In genomic region chr15:56781666-56782065, GRCh38 we compare ENCODE assay signal across 21 cellular contexts. TPM values are rescaled to one million over a fixed set of nuclear protein-coding genes. Genes with fewer than 3 reads are reported as not detected.
A peak's percentile ranks its signal among the peaks of the same experiment; 100 is the strongest.
DNase-seq lines count a peak whose midpoint lies in the region; ATAC-seq, FAIRE-seq and TF ChIP-seq lines count a peak whose summit lies in the region.
"Had no signal": no experiment of that assay in that cellular context is flagged by ENCODE, and none has a peak within 500 bp of the region (broad histone marks: within the 10 kb centered on the region; RNA-seq: fewer than 3 reads in every experiment).

No MANE protein-coding gene starts in this region.

- H3K36me3 Mint-ChIP-seq in endothelial cell (ENCODE audit: low read depth, unreplicated experiment): peaks cover 8% of the 10 kb centered on the region
- H3K36me3 Mint-ChIP-seq: CD8-positive, alpha-beta T cell had no signal

- H3K9me1 ChIP-seq in K562 (ENCODE audit: control insufficient read depth, insufficient read depth, low read length): no peaks in the 10 kb centered on the region

- H3K27me3 Mint-ChIP-seq in endothelial cell (ENCODE audit: unreplicated experiment): no peaks in the 10 kb centered on the region

- H3K4me1 ChIP-seq in right lobe of liver (peaks cover 0 to 19% (median 2%) of the 10 kb centered on the region in 4 donors), HepG2 (ENCODE audit: insufficient read depth, low read length) (0 out of 2 replicates have a peak, but pooled peaks cover 11% of the 10 kb centered on the region), K562 (replicated peaks in 1 of 2; ENCODE audit: control insufficient read depth in 2 of 2, insufficient read depth in 2 of 2, low read length in 2 of 2) (peaks cover 0 to 20% of the 10 kb centered on the region in 2 experiments; a peak in 4 of 5 replicates)
- H3K4me1 ChIP-seq: A549; BLaER1 treated with 17β-estradiol and CSF1 and Interleukin-3, amounts not matched to agents 10 nM and 100 nM; Caco-2 had no signal

- ATAC-seq in right lobe of liver (no peak), HepG2 (no peak), K562 (no peak)
- ATAC-seq: A549; CD8-positive, alpha-beta T cell had no signal

- H2AFZ ChIP-seq in HepG2 (ENCODE audit: low read length) (no peak overlapping the region), K562 (ENCODE audit: low read depth, low read length) (peak overlapping the region; percentile 88; the same call in 1 of the 2 replicates)

- H3K36me3 ChIP-seq in right lobe of liver (no peaks in the 10 kb centered on the region), HepG2 (replicated peaks in 1 of 2; ENCODE audit: control insufficient read depth in 1 of 2, insufficient read depth in 2 of 2, low read length in 2 of 2) (no peaks in the 10 kb centered on the region), K562 (ENCODE audit: control insufficient read depth, insufficient read depth, low read length) (no peaks in the 10 kb centered on the region)
- H3K36me3 ChIP-seq: BLaER1 treated with 17β-estradiol and CSF1 and Interleukin-3, amounts not matched to agents 10 nM and 100 nM had no signal

- 64% methylated on average over 2 of the region's 2 CpGs for WGBS in right lobe of liver (ENCODE audit: insufficient coverage, low coverage, low lambda C conversion rate, missing lambda C conversion rate)
- WGBS in HepG2 (ENCODE audit: low lambda C conversion rate): 92% methylated on average over 1 of the region's 2 CpGs
- WGBS in K562 (ENCODE audit: insufficient coverage, low coverage, missing lambda C conversion rate): 0% methylated on average over 2 of the region's 2 CpGs

- no peak overlapping the region for H3K27ac Mint-ChIP-seq in endothelial cell (ENCODE audit: unreplicated experiment)
- H3K27ac Mint-ChIP-seq: B cell; CD4-positive, alpha-beta T cell; CD8-positive, alpha-beta T cell had no signal

- CTCF ChIA-PET in HepG2 (lab: Yijun Ruan, JAX; ENCODE audit: low intra/inter-chr PET ratio, low total read pairs) (no interaction called here), K562 (lab: Yijun Ruan, JAX; ENCODE audit: low intra/inter-chr PET ratio) (no interaction called here)

- in situ Hi-C loops in HepG2 (cut with HindIII; ENCODE audit: extremely low pct_ligation_motif_present, low pct_unique_long_range_greater_than_20kb) (no loop called here), K562 (cut with MboI) (no loop called here)

- BruUV-seq in HepG2 (replicated peaks; lab: Mats Ljungman, UMichigan) (no TSS peak), K562 (replicated peaks; lab: Mats Ljungman, UMichigan) (no TSS peak)

- no peak for TF ChIP-seq CTCF in right lobe of liver (IDR thresholded peaks at IDR 0.05)
- TF ChIP-seq CTCF in HepG2 (CRISPR knock-in tag; IDR thresholded peaks at IDR 0.05): no peak
- no peak for TF ChIP-seq CTCF in K562 (IDR thresholded peaks at IDR 0.05 in 2 of 3, conservative IDR thresholded peaks at IDR 0.05 in 1 of 3; ENCODE audit: insufficient read depth in 2 of 3, low read depth in 1 of 3, low read length in 3 of 3)
- no peak for TF ChIP-seq CTCF in endothelial cell (IDR thresholded peaks at IDR 0.05; ENCODE audit: unreplicated experiment)

- no peak for FAIRE-seq in HepG2 (lab: Jason Lieb, UNC)
- no peak for FAIRE-seq in K562 (lab: Jason Lieb, UNC)
- no peak for FAIRE-seq in GM12892 (lab: Jason Lieb, UNC)
- FAIRE-seq: A549, D721Med, G401.6, GM12891, GM18507 had no signal

- H3K4me2 ChIP-seq in HepG2 (ENCODE audit: low read depth, low read length) (no peak overlapping the region), K562 (ENCODE audit: insufficient read depth, low read length) (no peak overlapping the region)
- H3K4me2 ChIP-seq: A549; BLaER1 treated with 17β-estradiol and CSF1 and Interleukin-3, amounts not matched to agents 10 nM and 100 nM had no signal

- DNase-seq in right lobe of liver: no peak
- no peak for DNase-seq in HepG2 (ENCODE audit: low spot score)
- DNase-seq in K562 (ENCODE audit: extremely low read depth in 1 of 4, low spot score in 3 of 4): no peak
- DNase-seq in GM12892 (ENCODE audit: insufficient read length): no peak
- no peak for DNase-seq in endothelial cell (ENCODE audit: low spot score)
- DNase-seq: AML-193; Caco-2; Calu3; CD4-positive, alpha-beta T cell; CD8-positive, alpha-beta T cell; DMS79 treated with DMSO at 0.1 percent for 48 hours; GF-D8 had no signal

- no peak for TF ChIP-seq EP300 in HepG2 (IDR thresholded peaks at IDR 0.05; ENCODE audit: low read depth in 2 of 2, low read length in 2 of 2)
- TF ChIP-seq EP300 in HepG2 (CRISPR knock-in tag; IDR thresholded peaks at IDR 0.05; ENCODE audit: borderline replicate concordance): no peak
- TF ChIP-seq EP300 in K562 (IDR thresholded peaks at IDR 0.05; ENCODE audit: low read length): no peak

- no peaks in the 10 kb centered on the region for H3K9me3 Mint-ChIP-seq in endothelial cell (ENCODE audit: unreplicated experiment)
- H3K9me3 Mint-ChIP-seq: CD4-positive, alpha-beta T cell; CD8-positive, alpha-beta T cell had no signal

- H3K4me3 Mint-ChIP-seq in endothelial cell (ENCODE audit: unreplicated experiment): no peak overlapping the region
- H3K4me3 Mint-ChIP-seq: B cell; CD4-positive, alpha-beta T cell; CD8-positive, alpha-beta T cell had no signal

- no peaks in the 10 kb centered on the region for H3K79me2 ChIP-seq in HepG2 (ENCODE audit: insufficient read depth, low read length)
- H3K79me2 ChIP-seq in K562 (ENCODE audit: control insufficient read depth, insufficient read depth, low read length): no peaks in the 10 kb centered on the region

- no peak overlapping the region for H3K9ac ChIP-seq in HepG2 (ENCODE audit: insufficient read depth, low read depth, low read length)
- peak overlapping the region in 1 of 2 experiments; percentile 4; a peak in 1 of 4 replicates for H3K9ac ChIP-seq in K562 (ENCODE audit: insufficient read depth in 1 of 2, low read depth in 2 of 2, low read length in 2 of 2)
- H3K9ac ChIP-seq: BLaER1 treated with 17β-estradiol and CSF1 and Interleukin-3, amounts not matched to agents 10 nM and 100 nM had no signal

- peak overlapping the region in 1 of 3 donors; percentile 37 for H3K4me3 ChIP-seq in right lobe of liver
- H3K4me3 ChIP-seq in HepG2 (replicated peaks in 1 of 3; ENCODE audit: insufficient read depth in 1 of 3, low read depth in 2 of 3, low read length in 3 of 3): no peak overlapping the region
- H3K4me3 ChIP-seq in K562: no peak overlapping the region
- H3K4me3 ChIP-seq: A549; BLaER1 treated with 17β-estradiol and CSF1 and Interleukin-3, amounts not matched to agents 10 nM and 100 nM had no signal

- H3K9me3 ChIP-seq in right lobe of liver (no peaks in the 10 kb centered on the region), HepG2 (ENCODE audit: low read length) (no peaks in the 10 kb centered on the region), K562 (replicated peaks; ENCODE audit: control insufficient read depth, insufficient read depth, low read depth, low read length) (no peaks in the 10 kb centered on the region)
- H3K9me3 ChIP-seq: A549, Caco-2 had no signal

- TF ChIP-seq RAD21 in HepG2 (CRISPR knock-in tag; IDR thresholded peaks at IDR 0.05) (no peak), K562 (CRISPR knock-in tag; conservative IDR thresholded peaks at IDR 0.05 in 1 of 2, IDR thresholded peaks at IDR 0.05 in 1 of 2) (no peak)

- TF ChIP-seq POLR2A in right lobe of liver (IDR thresholded peaks at IDR 0.05) (no peak), HepG2 (IDR thresholded peaks at IDR 0.05; ENCODE audit: insufficient read depth in 1 of 2, low read depth in 2 of 2, low read length in 2 of 2) (no peak), K562 (conservative IDR thresholded peaks at IDR 0.05) (no peak), GM12892 (IDR thresholded peaks at IDR 0.05; ENCODE audit: low read depth, low read length) (no peak)

- H3K4me1 Mint-ChIP-seq in endothelial cell (ENCODE audit: unreplicated experiment): no peaks in the 10 kb centered on the region

- no peaks in the 10 kb centered on the region for H3K27me3 ChIP-seq in right lobe of liver
- no peaks in the 10 kb centered on the region for H3K27me3 ChIP-seq in HepG2 (ENCODE audit: control insufficient read depth in 1 of 2, insufficient read depth in 2 of 2, low read length in 2 of 2)
- no peaks in the 10 kb centered on the region for H3K27me3 ChIP-seq in K562 (ENCODE audit: control insufficient read depth in 2 of 2, insufficient read depth in 2 of 2, low read length in 2 of 2)
- H3K27me3 ChIP-seq: BLaER1 treated with 17β-estradiol and CSF1 and Interleukin-3, amounts not matched to agents 10 nM and 100 nM had no signal

- H4K20me1 ChIP-seq in HepG2 (ENCODE audit: insufficient read depth, low read length) (no peaks in the 10 kb centered on the region), K562 (replicated peaks; ENCODE audit: control insufficient read depth, insufficient read depth, low read length) (no peaks in the 10 kb centered on the region)
- H4K20me1 ChIP-seq: BLaER1 treated with 17β-estradiol and CSF1 and Interleukin-3, amounts not matched to agents 10 nM and 100 nM had no signal

- POLR2A ChIA-PET in HepG2 (lab: Yijun Ruan, JAX) (no interaction called here), K562 (lab: Yijun Ruan, JAX) (no interaction called here)

- H3K27ac ChIP-seq in right lobe of liver (peak overlapping the region; percentile 39 to 84 (median 57)), HepG2 (ENCODE audit: extremely low read length, insufficient read depth, low read length) (no peak overlapping the region), K562 (ENCODE audit: extremely low read depth, low read depth, low read length) (peak overlapping the region; percentile 29; the same call in 1 of the 3 replicates)
- H3K27ac ChIP-seq: 22Rv1; A549; BLaER1 treated with 17β-estradiol and CSF1 and Interleukin-3, amounts not matched to agents 10 nM and 100 nM; C4-2B had no signal

- intact Hi-C loops in right lobe of liver (cut with DNase I) (no loop called here), HepG2 (cut with micrococcal nuclease; ENCODE audit: unreplicated experiment) (no loop called here), K562 (cut with micrococcal nuclease) (loop anchor here (2.0 kb wide), 1 partner anchor 45 kb away; no protein-coding TSS in a partner anchor)

RNA-seq across cellular contexts. Expression of gene ZNF280D, which starts 48.4 kb away (rescaled TPM):
- total RNA-seq in right lobe of liver: 10 to 100 TPM; 18.2 to 34.0 (median 18.7) TPM
- total RNA-seq in HepG2 (2016; rRNA removed; fragmentation: Illumina TruSeq; extraction: Trizol): 11.9 and 13.1 TPM in 2 replicates
- 5.4 and 7.1 TPM in 2 replicates for total RNA-seq in HepG2 (2016; cell fraction: cytosol; rRNA removed; fragmentation: Illumina TruSeq; extraction: Trizol; ENCODE audit: low read depth)
- total RNA-seq in HepG2 (2016; cell fraction: insoluble cytoplasmic fraction; rRNA removed; fragmentation: Illumina TruSeq; extraction: Trizol): 11.5 and 15.5 TPM in 2 replicates
- 9.9 and 10.1 TPM in 2 replicates for total RNA-seq in HepG2 (2016; cell fraction: membrane; rRNA removed; fragmentation: Illumina TruSeq; extraction: Trizol)
- total RNA-seq in HepG2 (2016; cell fraction: nucleus; rRNA removed; fragmentation: Illumina TruSeq; extraction: Trizol): 24.9 and 26.5 TPM in 2 replicates
- polyA plus RNA-seq in HepG2 (2011; rRNA removed): 5.4 and 7.1 TPM in 2 replicates
- polyA plus RNA-seq in HepG2 (2011; cell fraction: cytosol; rRNA removed): 2.2 and 3.9 TPM in 2 replicates
- 6.2 and 6.6 TPM in 2 replicates for polyA plus RNA-seq in HepG2 (2011; cell fraction: nucleus; rRNA removed)
- polyA plus RNA-seq in HepG2 (2012): 8.9 and 11.0 TPM in 2 replicates
- polyA plus RNA-seq in HepG2 (2016; cell fraction: cytosol; fragmentation: Illumina TruSeq; extraction: Trizol; ENCODE audit: low read depth): 3.4 and 6.5 TPM in 2 replicates
- 11.9 and 12.1 TPM in 2 replicates for polyA plus RNA-seq in HepG2 (2016; cell fraction: insoluble cytoplasmic fraction; fragmentation: Illumina TruSeq; extraction: Trizol; ENCODE audit: low read depth)
- 6.9 and 8.3 TPM in 2 replicates for polyA plus RNA-seq in HepG2 (2016; cell fraction: membrane; fragmentation: Illumina TruSeq; extraction: Trizol; ENCODE audit: low read depth)
- 19.8 and 24.6 TPM in 2 replicates for polyA plus RNA-seq in HepG2 (2016; cell fraction: nucleus; fragmentation: Illumina TruSeq; extraction: Trizol; ENCODE audit: insufficient read depth, low read depth)
- polyA minus RNA-seq in HepG2 (2011; rRNA and poly(A)+ RNA removed; ENCODE audit: low replicate concordance): 4.1 and 5.7 TPM in 2 replicates
- polyA minus RNA-seq in HepG2 (2011; cell fraction: cytosol; rRNA and poly(A)+ RNA removed): 4.0 and 5.2 TPM in 2 replicates
- polyA minus RNA-seq in HepG2 (2011; cell fraction: nucleus; rRNA and poly(A)+ RNA removed): 40.4 and 43.9 TPM in 2 replicates
- total RNA-seq in K562 (2011; cell fraction: chromatin; rRNA removed; ENCODE audit: low replicate concordance): 19.1 and 52.2 TPM in 2 replicates
- total RNA-seq in K562 (2011; cell fraction: nucleolus; rRNA removed): 7.8 and 14.2 TPM in 2 replicates
- 29.7 and 45.3 TPM in 2 replicates for total RNA-seq in K562 (2011; cell fraction: nucleoplasm; rRNA removed)
- total RNA-seq in K562 (2014; rRNA removed): 8.3 and 10.0 TPM in 2 replicates
- total RNA-seq in K562 (2014; rRNA removed; fragmentation: Illumina TruSeq; extraction: Trizol): 21.8 and 25.5 TPM in 2 replicates
- total RNA-seq in K562 (2015; rRNA removed; fragmentation: Illumina TruSeq; extraction: Trizol): 17.4 and 18.4 TPM in 2 replicates
- total RNA-seq in K562 (2021): 18.6 and 22.0 TPM in 2 replicates
- polyA plus RNA-seq in K562 (2011; rRNA removed): 16.1 and 18.9 TPM in 2 replicates
- 2.8 and 6.9 TPM in 2 replicates for polyA plus RNA-seq in K562 (2011; cell fraction: cytosol; rRNA removed)
- 9.7 and 16.2 TPM in 2 replicates for polyA plus RNA-seq in K562 (2011; cell fraction: nucleus; rRNA removed)
- 11.2 and 14.9 TPM in 2 replicates for polyA plus RNA-seq in K562 (2012)
- 16.1 and 18.3 TPM in 2 replicates for polyA plus RNA-seq in K562 (2014; fragmentation: Illumina TruSeq; extraction: Trizol)
- 10 to 100 TPM; 10.2 to 12.1 TPM for polyA plus RNA-seq in K562 (2014; fragmentation: Nextera tagmentation; extraction: Ambion mirVana)
- 16.3 and 19.1 TPM in 2 replicates for polyA plus RNA-seq in K562 (2014; rRNA removed)
- polyA minus RNA-seq in K562 (2011; rRNA and poly(A)+ RNA removed): 20.2 and 25.8 TPM in 2 replicates
- polyA minus RNA-seq in K562 (2011; cell fraction: cytosol; rRNA and poly(A)+ RNA removed): 4.1 and 7.2 TPM in 2 replicates
- 10.9 and 32.7 TPM in 2 replicates for polyA minus RNA-seq in K562 (2011; cell fraction: nucleus; rRNA and poly(A)+ RNA removed)
- 16.6 TPM for polyA plus RNA-seq in GM12892 (2012; ENCODE audit: missing spikeins)
- 34.6 TPM for total RNA-seq in endothelial cell (ENCODE audit: unreplicated experiment)
